ENCODE assay signal across 17 cellular contexts in the genomic region with DNA sequence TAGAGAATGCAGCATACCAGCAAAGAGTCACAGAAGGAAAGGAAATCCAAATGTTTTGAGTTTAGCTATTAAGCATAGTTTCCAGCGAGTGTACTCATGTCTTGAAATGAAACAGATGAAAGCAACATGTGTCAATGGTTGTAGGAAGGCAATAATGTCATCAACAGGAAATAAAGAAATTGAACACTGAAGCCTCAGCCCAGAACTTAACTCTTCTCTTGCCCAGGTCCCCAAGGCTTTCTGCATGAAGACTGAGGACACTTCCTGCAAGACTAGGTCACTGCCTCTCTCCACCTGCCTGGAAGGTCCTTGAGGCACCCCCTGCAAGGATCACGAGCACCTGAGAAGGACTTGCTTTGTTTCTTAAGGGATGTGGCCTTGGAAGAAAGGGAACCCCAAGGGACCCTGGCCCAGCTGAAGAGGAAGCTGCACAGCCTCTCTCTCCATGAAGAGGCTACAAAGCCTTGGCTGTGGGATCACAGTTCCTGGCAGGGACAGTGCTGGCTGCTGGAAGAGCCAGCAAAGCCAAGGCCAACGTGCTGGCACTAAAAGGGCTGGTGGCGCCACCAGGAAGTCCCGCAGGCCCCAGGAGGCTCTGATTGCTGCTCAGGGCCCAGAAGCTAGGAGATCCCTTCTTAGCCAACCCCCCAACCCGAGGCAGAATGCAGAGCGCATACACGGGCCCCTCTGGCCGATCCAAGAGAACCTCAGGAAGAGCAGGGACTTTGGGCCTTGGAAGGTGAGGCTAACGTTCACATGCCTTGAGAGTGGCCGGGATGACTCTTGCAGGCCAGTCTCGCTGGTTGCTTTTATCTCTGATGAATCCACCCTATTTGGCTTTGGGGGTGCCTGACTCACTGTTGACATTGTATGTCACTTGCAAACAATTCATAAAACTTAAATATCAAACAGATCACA. TPM values are rescaled to one million over a fixed set of nuclear protein-coding genes. Genes with fewer than 3 reads are reported as not detected.
DNase-seq lines count a peak whose midpoint lies in the region; ATAC-seq lines count a peak whose summit lies in the region.
"Had no signal": no experiment of that assay in that cellular context is flagged by ENCODE, and none has a peak within 500 bp of the region (broad histone marks: within the 10 kb centered on the region; RNA-seq: fewer than 3 reads in every experiment).

No MANE protein-coding gene starts in this region.

- no peaks in the 10 kb centered on the region for H3K9me3 Mint-ChIP-seq in activated naive CD8-positive, alpha-beta T cell (ENCODE audit: low read depth)

- H3K4me3 Mint-ChIP-seq in activated naive CD8-positive, alpha-beta T cell, result peak overlapping the region; percentile 25
- H3K4me3 Mint-ChIP-seq: CD14-positive monocyte, immature natural killer cell had no signal

- peak; percentile 9 for DNase-seq in stimulated activated CD4-positive, alpha-beta T cell treated with anti-CD3 and anti-CD28 coated beads, Interleukin-15, amount 100 ng/mL, for 24 hours
- no peak for DNase-seq in stimulated activated CD4-positive, alpha-beta T cell treated with anti-CD3 and anti-CD28 coated beads, Interleukin-1b, Interleukin-23, amount 100 ng/mL, for 48 hours
- DNase-seq in right cardiac atrium (peak in 2 of 3 donors; percentile 68 to 77), NCI-H2171 (lab: John Stamatoyannopoulos, UW) (no peak), NCI-H146 treated with DMSO at 0.1 percent for 48 hours (lab: John Stamatoyannopoulos, UW; ENCODE audit: unreplicated experiment) (no peak), occipital lobe (lab: John Stamatoyannopoulos, UW) (no peak)
- DNase-seq: effector CD8-positive, alpha-beta T cell; foreskin keratinocyte; immature natural killer cell; mucosa of descending colon; NCI-H2171 treated with DMSO at 0.1 percent for 48 hours; trophoblast cell had no signal

- no peaks in the 10 kb centered on the region for H3K36me3 Mint-ChIP-seq in activated naive CD8-positive, alpha-beta T cell
- H3K36me3 Mint-ChIP-seq: CD14-positive monocyte, immature natural killer cell had no signal

- H3K4me3 ChIP-seq in right cardiac atrium (ENCODE audit: low read length), result no peak overlapping the region
- H3K4me3 ChIP-seq: mucosa of descending colon, SJCRH30 had no signal

- H3K27me3 Mint-ChIP-seq in activated naive CD8-positive, alpha-beta T cell, result no peaks in the 10 kb centered on the region

- no peaks in the 10 kb centered on the region for H3K9me3 ChIP-seq in right cardiac atrium (ENCODE audit: control insufficient read depth, low read length)
- H3K9me3 ChIP-seq: mucosa of descending colon, SJCRH30 had no signal

- H3K27me3 ChIP-seq in right cardiac atrium (ENCODE audit: control insufficient read depth, insufficient read depth), result no peaks in the 10 kb centered on the region
- H3K27me3 ChIP-seq: foreskin keratinocyte, SJCRH30 had no signal

- no peak overlapping the region for H3K27ac ChIP-seq in right cardiac atrium (ENCODE audit: low read length)
- H3K27ac ChIP-seq: foreskin keratinocyte, parathyroid adenoma, SJCRH30 had no signal

- ATAC-seq in right cardiac atrium (peak in 1 of 2 donors; percentile 54), GM18498 (IDR thresholded peaks at IDR 0.05; ENCODE audit: unreplicated experiment) (no peak)
- ATAC-seq: foreskin keratinocyte, mucosa of descending colon had no signal

- H3K27ac Mint-ChIP-seq in activated naive CD8-positive, alpha-beta T cell, result peak overlapping the region; percentile 42
- H3K27ac Mint-ChIP-seq: CD14-positive monocyte, immature natural killer cell had no signal

- peaks cover 6% of the 10 kb centered on the region for H3K4me1 ChIP-seq in right cardiac atrium (ENCODE audit: control insufficient read depth, insufficient read depth, low read length)
- H3K4me1 ChIP-seq: foreskin keratinocyte had no signal

- H3K4me1 Mint-ChIP-seq in activated naive CD8-positive, alpha-beta T cell (ENCODE audit: low read depth), result peaks cover 28% of the 10 kb centered on the region
- H3K4me1 Mint-ChIP-seq: CD14-positive monocyte, immature natural killer cell had no signal

- 67% methylated on average over 12 of the region's 12 CpGs for WGBS in right cardiac atrium

- intact Hi-C loops in right cardiac atrium (cut with DNase I), result no loop called here

RNA-seq across cellular contexts. Expression of gene AXIN2, which starts 23.4 kb away (rescaled TPM):
- 10 to 100 TPM; 26.0 to 31.1 (median 29.0) TPM for total RNA-seq in right cardiac atrium
- polyA plus RNA-seq in right cardiac atrium, result 8.9 TPM
- total RNA-seq in occipital lobe, result 33.1 TPM

Comparison
In these comparisons a context has a peak if more than half of its experiments do, and no peak if none do; other contexts are left out.
1. DNase-seq: peak in stimulated activated CD4-positive, alpha-beta T cell treated with anti-CD3 and anti-CD28 coated beads, Interleukin-15, amount 100 ng/mL, for 24 hours (single experiment) and right cardiac atrium (2 of 3); none in stimulated activated CD4-positive, alpha-beta T cell treated with anti-CD3 and anti-CD28 coated beads, Interleukin-1b, Interleukin-23, amount 100 ng/mL, for 48 hours (single experiment), NCI-H2171 (single experiment), NCI-H146 treated with DMSO at 0.1 percent for 48 hours (single experiment) and occipital lobe (single experiment).